In the genomic region with DNA sequence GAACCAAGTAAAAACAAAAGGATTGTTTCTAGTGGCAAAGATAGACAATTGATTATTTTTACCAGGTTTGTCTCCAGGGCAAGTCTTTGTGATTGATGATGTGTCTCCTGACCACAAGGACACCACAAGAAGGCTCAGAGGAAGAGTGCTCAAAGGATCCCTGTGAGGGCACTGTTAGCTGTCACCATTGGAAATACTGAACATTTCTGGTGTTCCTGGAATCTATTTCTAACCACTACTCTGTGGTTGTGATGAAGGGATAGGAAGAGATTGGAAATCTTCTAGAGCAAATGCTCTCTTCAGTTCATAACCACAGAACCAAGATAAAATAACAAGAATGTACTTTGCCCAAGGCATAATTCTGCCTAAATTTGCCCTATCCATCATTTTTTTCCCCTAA, we compare ENCODE assay signal across 12 cellular contexts. TPM values are rescaled to one million over a fixed set of nuclear protein-coding genes. Genes with fewer than 3 reads are reported as not detected.
DNase-seq lines count a peak whose midpoint lies in the region; ATAC-seq and TF ChIP-seq lines count a peak whose summit lies in the region.
"Had no signal": no experiment of that assay in that cellular context is flagged by ENCODE, and none has a peak within 500 bp of the region (broad histone marks: within the 10 kb centered on the region; RNA-seq: fewer than 3 reads in every experiment).

No MANE protein-coding gene starts in this region.

- POLR2A ChIA-PET in activated CD4-positive, alpha-beta T cell treated with anti-CD3 and anti-CD28 coated beads for 36 hours (lab: Charles Lee): interaction anchor here (0.6 kb wide), 1 partner anchor 1320 kb away, joined by 8 read pairs; no protein-coding TSS in a partner anchor
- POLR2A ChIA-PET in PC-9 (lab: Charles Lee; ENCODE audit: unreplicated experiment): no interaction called here
- POLR2A ChIA-PET in CD8-positive, alpha-beta memory T cell (lab: Charles Lee): no interaction called here

- ATAC-seq in activated CD4-positive, alpha-beta T cell treated with anti-CD3 and anti-CD28 coated beads for 36 hours: peak; percentile 57
- ATAC-seq in GM21825 (IDR thresholded peaks at IDR 0.05; ENCODE audit: unreplicated experiment): no peak

- H3F3A ChIP-seq in PC-9 (ENCODE audit: insufficient read depth, low read depth) (peaks cover 14% of the 10 kb centered on the region; the same call in 1 of the 2 replicates), smooth muscle cell (ENCODE audit: low read depth) (no peaks in the 10 kb centered on the region)

- H3K79me2 ChIP-seq in PC-9 (ENCODE audit: low read depth) (no peaks in the 10 kb centered on the region), mammary epithelial cell (ENCODE audit: insufficient read depth, low read length) (peaks cover 38% of the 10 kb centered on the region), smooth muscle cell (ENCODE audit: low read depth) (peaks cover 9% of the 10 kb centered on the region)

- CTCF ChIA-PET in activated CD4-positive, alpha-beta T cell treated with anti-CD3 and anti-CD28 coated beads for 36 hours (lab: Charles Lee): interaction anchor here (0.6 to 1.0 kb wide), 2 partner anchors 64 to 84 kb away, joined by 3 to 5 read pairs; no protein-coding TSS in a partner anchor
- CTCF ChIA-PET in PC-9 (lab: Charles Lee): no interaction called here
- CTCF ChIA-PET in mammary epithelial cell (lab: Charles Lee; ENCODE audit: low non-redundant PET): no interaction called here
- CTCF ChIA-PET in CD8-positive, alpha-beta memory T cell (lab: Charles Lee): no interaction called here

- H3K4me1 Mint-ChIP-seq in activated CD4-positive, alpha-beta T cell treated with anti-CD3 and anti-CD28 coated beads for 36 hours: peaks cover 13% of the 10 kb centered on the region
- H3K4me1 Mint-ChIP-seq in CD8-positive, alpha-beta memory T cell: peaks cover 0 to 6% (median 0%) of the 10 kb centered on the region in 3 donors
- H3K4me1 Mint-ChIP-seq: memory B cell had no signal

- H2AFZ ChIP-seq in PC-9 (no peak overlapping the region), mammary epithelial cell (ENCODE audit: low read depth, low read length) (no peak overlapping the region), smooth muscle cell (ENCODE audit: low read depth) (no peak overlapping the region)

- intact Hi-C loops in activated CD4-positive, alpha-beta T cell treated with anti-CD3 and anti-CD28 coated beads for 36 hours (cut with DNase I, micrococcal nuclease): loop anchor here in 1 of 2 experiments (2.0 kb wide), 1 partner anchor 29 kb away; no protein-coding TSS in a partner anchor
- intact Hi-C loops in PC-9 (cut with micrococcal nuclease; ENCODE audit: unreplicated experiment) (no loop called here), mammary epithelial cell (cut with micrococcal nuclease) (loop anchor here (1.0 kb wide), 3 partner anchors 9 to 50 kb away; a partner anchor contains a TSS)

- peak; percentile 13 for DNase-seq in activated CD4-positive, alpha-beta T cell treated with anti-CD3 and anti-CD28 coated beads for 36 hours
- no peak for DNase-seq in activated CD4-positive, alpha-beta T cell treated with anti-CD3 and anti-CD28 coated beads for 4 hours
- DNase-seq in PC-9: peak in 1 of 2 experiments; percentile 40
- peak; percentile 72 for DNase-seq in mammary epithelial cell
- DNase-seq in smooth muscle cell (lab: John Stamatoyannopoulos, UW; ENCODE audit: unreplicated experiment): no peak
- no peak for DNase-seq in RKO (ENCODE audit: low spot score)
- DNase-seq in CD8-positive, alpha-beta memory T cell: no peak
- DNase-seq: glutamatergic neuron, Kasumi-1 had no signal

- H3K4me2 ChIP-seq in PC-9 (peak overlapping the region; percentile 31), mammary epithelial cell (ENCODE audit: insufficient read depth, low read depth, low read length) (peak overlapping the region; percentile 82), smooth muscle cell (peak overlapping the region; percentile 40)

- no peaks in the 10 kb centered on the region for H3K27me3 Mint-ChIP-seq in activated CD4-positive, alpha-beta T cell treated with anti-CD3 and anti-CD28 coated beads for 36 hours
- no peaks in the 10 kb centered on the region for H3K27me3 Mint-ChIP-seq in CD8-positive, alpha-beta memory T cell
- H3K27me3 Mint-ChIP-seq: memory B cell had no signal

- H3K27ac Mint-ChIP-seq in activated CD4-positive, alpha-beta T cell treated with anti-CD3 and anti-CD28 coated beads for 36 hours: peak overlapping the region; percentile 2
- H3K27ac Mint-ChIP-seq in CD8-positive, alpha-beta memory T cell: peak overlapping the region in 1 of 8 donors; percentile 1
- H3K27ac Mint-ChIP-seq: dendritic cell treated with granulocyte-macrophage colony-stimulating factor and Interleukin-4, amounts not matched to agents 40 ng/mL and 50 ng/mL, for 4 days; memory B cell had no signal

- H3K9me2 ChIP-seq in PC-9 (ENCODE audit: insufficient read depth): no peaks in the 10 kb centered on the region

- H3K4me3 ChIP-seq in PC-9 (no peak overlapping the region), mammary epithelial cell (replicated peaks in 1 of 3; ENCODE audit: insufficient read depth in 1 of 3, low read depth in 2 of 3, low read length in 3 of 3) (peak overlapping the region in 1 of 3 experiments; percentile 3), smooth muscle cell (no peak overlapping the region)
- H3K4me3 ChIP-seq in CD8-positive, alpha-beta memory T cell (ENCODE audit: low read length): no peak overlapping the region

- H3K27ac ChIP-seq in PC-9 (peak overlapping the region; percentile 27), mammary epithelial cell (ENCODE audit: insufficient read depth, low read depth, low read length) (peak overlapping the region; percentile 96), smooth muscle cell (ENCODE audit: low read depth) (peak overlapping the region; percentile 50)
- no peak overlapping the region for H3K27ac ChIP-seq in CD8-positive, alpha-beta memory T cell (ENCODE audit: low read depth, low read length)

- dilution Hi-C loops in mammary epithelial cell (cut with HindIII; ENCODE audit: low sequenced_read_pairs): no loop called here

- H3K9me3 ChIP-seq in PC-9 (ENCODE audit: insufficient read depth, low read depth) (no peaks in the 10 kb centered on the region; the same call in 1 of the 2 replicates), mammary epithelial cell (replicated peaks; ENCODE audit: insufficient read depth, low read length) (no peaks in the 10 kb centered on the region), smooth muscle cell (replicated peaks; ENCODE audit: low read depth) (no peaks in the 10 kb centered on the region)
- H3K9me3 ChIP-seq in CD8-positive, alpha-beta memory T cell (ENCODE audit: low read length): no peaks in the 10 kb centered on the region

- BruUV-seq in PC-9 (replicated peaks; lab: Mats Ljungman, UMichigan) (no TSS peak), mammary epithelial cell (replicated peaks; lab: Mats Ljungman, UMichigan) (TSS peak; percentile 71)

- in situ Hi-C loops in mammary epithelial cell (cut with MboI; ENCODE audit: low sequenced_read_pairs in 2 of 2): no loop called here

- H3K4me1 ChIP-seq in PC-9 (replicated peaks; ENCODE audit: insufficient read depth) (peaks cover 23% of the 10 kb centered on the region), mammary epithelial cell (ENCODE audit: insufficient read depth, low read length) (peaks cover 55% of the 10 kb centered on the region), smooth muscle cell (ENCODE audit: low read depth) (peaks cover 21% of the 10 kb centered on the region)
- H3K4me1 ChIP-seq in CD8-positive, alpha-beta memory T cell (ENCODE audit: insufficient read depth, low read length): no peaks in the 10 kb centered on the region

- no peak for TF ChIP-seq CTCF in PC-9 (conservative IDR thresholded peaks at IDR 0.05)
- TF ChIP-seq CTCF in mammary epithelial cell (conservative IDR thresholded peaks at IDR 0.05 in 1 of 2, IDR thresholded peaks at IDR 0.05 in 1 of 2; ENCODE audit: extremely low read depth in 1 of 2, insufficient read depth in 1 of 2, low read depth in 1 of 2, low read length in 2 of 2): no peak
- TF ChIP-seq CTCF in smooth muscle cell (IDR thresholded peaks at IDR 0.05; ENCODE audit: borderline replicate concordance, insufficient read depth, poor library complexity, severe bottlenecking): no peak

- H3K9ac ChIP-seq in mammary epithelial cell (ENCODE audit: insufficient read depth, low read length): no peak overlapping the region
- no peak overlapping the region for H3K9ac ChIP-seq in smooth muscle cell (ENCODE audit: low read depth)

- H4K20me1 ChIP-seq in PC-9 (ENCODE audit: insufficient read depth): no peaks in the 10 kb centered on the region
- H4K20me1 ChIP-seq in mammary epithelial cell (ENCODE audit: insufficient read depth, low read length): no peaks in the 10 kb centered on the region
- no peaks in the 10 kb centered on the region for H4K20me1 ChIP-seq in smooth muscle cell (ENCODE audit: low read depth)

- no peaks in the 10 kb centered on the region for H3K36me3 ChIP-seq in PC-9 (ENCODE audit: low read depth)
- no peaks in the 10 kb centered on the region for H3K36me3 ChIP-seq in mammary epithelial cell (ENCODE audit: insufficient read depth, low read length)
- H3K36me3 ChIP-seq in smooth muscle cell (ENCODE audit: low read depth): no peaks in the 10 kb centered on the region
- H3K36me3 ChIP-seq in CD8-positive, alpha-beta memory T cell (ENCODE audit: insufficient read depth, low read length): no peaks in the 10 kb centered on the region

- H3K4me3 Mint-ChIP-seq in activated CD4-positive, alpha-beta T cell treated with anti-CD3 and anti-CD28 coated beads for 36 hours: no peak overlapping the region
- H3K4me3 Mint-ChIP-seq in CD8-positive, alpha-beta memory T cell: no peak overlapping the region
- H3K4me3 Mint-ChIP-seq: dendritic cell treated with granulocyte-macrophage colony-stimulating factor and Interleukin-4, amounts not matched to agents 40 ng/mL and 50 ng/mL, for 4 days; memory B cell had no signal

- H3K27me3 ChIP-seq in PC-9 (ENCODE audit: insufficient read depth, low read depth): 0 out of 2 replicates have a peak, but pooled peaks cover 6% of the 10 kb centered on the region
- H3K27me3 ChIP-seq in mammary epithelial cell (ENCODE audit: insufficient read depth, low read length): no peaks in the 10 kb centered on the region
- no peaks in the 10 kb centered on the region for H3K27me3 ChIP-seq in smooth muscle cell (ENCODE audit: low read depth)
- H3K27me3 ChIP-seq in CD8-positive, alpha-beta memory T cell (ENCODE audit: insufficient read depth, low read length, poor library complexity, severe bottlenecking): no peaks in the 10 kb centered on the region

- H3K9me3 Mint-ChIP-seq in activated CD4-positive, alpha-beta T cell treated with anti-CD3 and anti-CD28 coated beads for 36 hours (ENCODE audit: low read depth): no peaks in the 10 kb centered on the region
- no peaks in the 10 kb centered on the region for H3K9me3 Mint-ChIP-seq in CD8-positive, alpha-beta memory T cell
- H3K9me3 Mint-ChIP-seq: dendritic cell treated with granulocyte-macrophage colony-stimulating factor and Interleukin-4, amounts not matched to agents 40 ng/mL and 50 ng/mL, for 4 days; memory B cell had no signal

- H3K36me3 Mint-ChIP-seq in activated CD4-positive, alpha-beta T cell treated with anti-CD3 and anti-CD28 coated beads for 36 hours (ENCODE audit: low read depth): no peaks in the 10 kb centered on the region
- no peaks in the 10 kb centered on the region for H3K36me3 Mint-ChIP-seq in CD8-positive, alpha-beta memory T cell

RNA-seq across cellular contexts. Expression of a gene that starts 15.3 kb away (rescaled TPM):
- total RNA-seq in activated CD4-positive, alpha-beta T cell treated with anti-CD3 and anti-CD28 coated beads for 36 hours: 1 to 10 TPM in 1 of 2 experiments, under 1 TPM in 1; 0.71 to 1.0 TPM
- total RNA-seq in PC-9 (2021): 0.33 TPM in 1 of 2 replicates, not detected in the other
- total RNA-seq in mammary epithelial cell: 10 to 100 TPM in 1 of 2 donors, 1 to 10 TPM in 1; 9.3 to 11.4 TPM
- 6.4 TPM for polyA plus RNA-seq in mammary epithelial cell
- 9.7 TPM for polyA minus RNA-seq in mammary epithelial cell
- 3.2 and 3.8 TPM in 2 replicates for total RNA-seq in smooth muscle cell
- 0.17 and 2.1 TPM in 2 replicates for polyA plus RNA-seq in smooth muscle cell
- 1 to 10 TPM in 1 of 2 experiments, under 1 TPM in 1; 0.47 to 1.2 TPM for total RNA-seq in CD8-positive, alpha-beta memory T cell
- polyA plus RNA-seq in CD8-positive, alpha-beta memory T cell: 1.4 TPM

RNA-seq across cellular contexts. Expression of a gene that starts 50.0 kb away (rescaled TPM):
- 100 to 1,000 TPM; 106 to 129 TPM for total RNA-seq in activated CD4-positive, alpha-beta T cell treated with anti-CD3 and anti-CD28 coated beads for 36 hours
- total RNA-seq in PC-9 (2021) (72.2 and 74.8 TPM in 2 replicates), mammary epithelial cell (10 to 100 TPM; 32.3 to 55.3 TPM), smooth muscle cell (58.5 and 66.1 TPM in 2 replicates)
- polyA plus RNA-seq in mammary epithelial cell (94.7 TPM), smooth muscle cell (92.4 and 107 TPM in 2 replicates)
- 126 TPM for polyA minus RNA-seq in mammary epithelial cell
- total RNA-seq in CD8-positive, alpha-beta memory T cell: 100 to 1,000 TPM; 145 to 149 TPM
- polyA plus RNA-seq in CD8-positive, alpha-beta memory T cell: 97.5 TPM

Comparison
In these comparisons a context has a peak if more than half of its experiments do, and no peak if none do; other contexts are left out.
1. DNase-seq: peak in activated CD4-positive, alpha-beta T cell treated with anti-CD3 and anti-CD28 coated beads for 36 hours (single experiment) and mammary epithelial cell (single experiment); none in activated CD4-positive, alpha-beta T cell treated with anti-CD3 and anti-CD28 coated beads for 4 hours (0 of 2), smooth muscle cell (single experiment), RKO (single experiment) and CD8-positive, alpha-beta memory T cell (0 of 5).
2. H3K4me2 ChIP-seq: peak in every context shown above with its lines; median percentile 82 in mammary epithelial cell; 40 in smooth muscle cell; 31 in PC-9.